ENCODE assay signal across 17 cellular contexts in the genomic region with DNA sequence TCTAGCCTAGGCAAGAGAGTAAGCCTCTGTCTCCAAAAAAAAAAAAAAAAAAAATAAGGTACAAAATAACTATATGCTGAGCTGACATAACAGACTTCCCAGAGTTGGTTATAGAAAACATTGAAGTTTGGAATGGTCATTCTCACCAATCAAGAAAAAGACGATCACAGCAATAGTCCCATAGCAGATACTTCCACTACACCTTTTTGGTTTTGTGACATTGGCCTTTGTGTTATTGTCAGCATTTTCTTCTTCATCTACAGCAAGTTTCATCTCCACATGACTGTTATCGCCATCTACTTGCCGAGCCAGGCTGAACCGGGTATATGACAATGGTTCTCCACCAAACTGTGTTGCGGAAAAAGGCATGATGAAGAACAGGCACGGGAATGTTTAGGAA. TPM values are rescaled to one million over a fixed set of nuclear protein-coding genes. Genes with fewer than 3 reads are reported as not detected.
DNase-seq lines count a peak whose midpoint lies in the region; ATAC-seq, FAIRE-seq and TF ChIP-seq lines count a peak whose summit lies in the region.
"Had no signal": no experiment of that assay in that cellular context is flagged by ENCODE, and none has a peak within 500 bp of the region (broad histone marks: within the 10 kb centered on the region; RNA-seq: fewer than 3 reads in every experiment).

No MANE protein-coding gene starts in this region.

- TF ChIP-seq EP300 in HepG2 (IDR thresholded peaks at IDR 0.05; ENCODE audit: low read depth in 2 of 2, low read length in 2 of 2): no peak
- no peak for TF ChIP-seq EP300 in HepG2 (CRISPR knock-in tag; IDR thresholded peaks at IDR 0.05; ENCODE audit: borderline replicate concordance)
- TF ChIP-seq EP300 in GM12878 (IDR thresholded peaks at IDR 0.05; ENCODE audit: borderline replicate concordance in 1 of 2, control insufficient read depth in 1 of 2, low read depth in 2 of 2, low read length in 2 of 2): no peak

- H4K20me1 ChIP-seq in HepG2 (ENCODE audit: insufficient read depth, low read length): peaks cover 51% of the 10 kb centered on the region
- peaks cover 80% of the 10 kb centered on the region for H4K20me1 ChIP-seq in OCI-LY3 (ENCODE audit: insufficient read depth, low read length)
- H4K20me1 ChIP-seq in GM12878 (ENCODE audit: control insufficient read depth, insufficient read depth): peaks cover 5% of the 10 kb centered on the region; the same call in 1 of the 2 replicates

- H3K4me1 ChIP-seq in HepG2 (ENCODE audit: insufficient read depth, low read length) (peaks cover 26% of the 10 kb centered on the region), right lobe of liver (peaks cover 0 to 1% (median 0%) of the 10 kb centered on the region in 4 donors), OCI-LY3 (ENCODE audit: low read length) (peaks cover 50% of the 10 kb centered on the region), GM12878 (ENCODE audit: control insufficient read depth, insufficient read depth, low read length) (peaks cover 14% of the 10 kb centered on the region)

- TF ChIP-seq CTCF in HepG2 (CRISPR knock-in tag; IDR thresholded peaks at IDR 0.05) (no peak), right lobe of liver (IDR thresholded peaks at IDR 0.05) (no peak), OCI-LY3 (IDR thresholded peaks at IDR 0.05; ENCODE audit: low read depth, low read length) (no peak), GM12878 (IDR thresholded peaks at IDR 0.05 in 2 of 3, conservative IDR thresholded peaks at IDR 0.05 in 1 of 3; ENCODE audit: control insufficient read depth in 2 of 3, extremely low read depth in 1 of 3, insufficient read depth in 1 of 3, low read depth in 3 of 3, low read length in 3 of 3) (no peak)

- H3K9me3 ChIP-seq in HepG2 (ENCODE audit: low read length) (no peaks in the 10 kb centered on the region), right lobe of liver (no peaks in the 10 kb centered on the region), OCI-LY3 (ENCODE audit: insufficient read depth, low read length) (no peaks in the 10 kb centered on the region), GM12878 (replicated peaks; ENCODE audit: control insufficient read depth, insufficient read depth, low read length) (no peaks in the 10 kb centered on the region; the same call in 2 of the 3 replicates)
- H3K9me3 ChIP-seq: Peyer's patch had no signal

- H3K4me3 ChIP-seq in HepG2 (replicated peaks in 1 of 3; ENCODE audit: insufficient read depth in 1 of 3, low read depth in 2 of 3, low read length in 3 of 3): no peak overlapping the region
- no peak overlapping the region for H3K4me3 ChIP-seq in right lobe of liver
- no peak overlapping the region for H3K4me3 ChIP-seq in OCI-LY3 (ENCODE audit: low read length)
- no peak overlapping the region for H3K4me3 ChIP-seq in GM12878
- H3K4me3 ChIP-seq: GM23248, Peyer's patch had no signal

- FAIRE-seq in HepG2 (lab: Jason Lieb, UNC) (no peak), GM12878 (lab: Jason Lieb, UNC) (no peak)
- FAIRE-seq: GM19239 had no signal

- in situ Hi-C loops in HepG2 (cut with HindIII; ENCODE audit: extremely low pct_ligation_motif_present, low pct_unique_long_range_greater_than_20kb) (loop anchor here (5.0 kb wide), 1 partner anchor 122 kb away; no protein-coding TSS in a partner anchor), GM12878 (cut with MboI) (loop anchor here (5.0 kb wide), 1 partner anchor 117 kb away; no protein-coding TSS in a partner anchor)

- no peak for TF ChIP-seq POLR2A in HepG2 (IDR thresholded peaks at IDR 0.05; ENCODE audit: insufficient read depth in 1 of 2, low read depth in 2 of 2, low read length in 2 of 2)
- no peak for TF ChIP-seq POLR2A in right lobe of liver (IDR thresholded peaks at IDR 0.05)
- TF ChIP-seq POLR2A in GM12878 (IDR thresholded peaks at IDR 0.05; ENCODE audit: low read depth, low read length): no peak

- H3K9ac ChIP-seq in HepG2 (ENCODE audit: insufficient read depth, low read depth, low read length): no peak overlapping the region
- no peak overlapping the region for H3K9ac ChIP-seq in OCI-LY3 (ENCODE audit: low read length)
- H3K9ac ChIP-seq in GM12878 (ENCODE audit: control insufficient read depth, insufficient read depth, low read length): no peak overlapping the region
- H3K9ac ChIP-seq: GM23248 had no signal

- BruUV-seq in HepG2 (replicated peaks; lab: Mats Ljungman, UMichigan) (no TSS peak), GM12878 (replicated peaks; lab: Mats Ljungman, UMichigan) (no TSS peak)

- WGBS in HepG2 (ENCODE audit: low lambda C conversion rate): 95% methylated on average over 6 of the region's 6 CpGs
- WGBS in right lobe of liver (ENCODE audit: insufficient coverage, low coverage, low lambda C conversion rate, missing lambda C conversion rate): 83% methylated on average over 6 of the region's 6 CpGs
- 85% methylated on average over 6 of the region's 6 CpGs for WGBS in GM12878 (ENCODE audit: insufficient coverage, insufficient replicate concordance, low lambda C conversion rate, missing lambda C conversion rate)

- H2AFZ ChIP-seq in HepG2 (ENCODE audit: low read length) (no peak overlapping the region), OCI-LY3 (ENCODE audit: low read depth, low read length) (no peak overlapping the region), GM12878 (ENCODE audit: control insufficient read depth, low read depth, low read length) (no peak overlapping the region)
- H2AFZ ChIP-seq: GM23248 had no signal

- intact Hi-C loops in HepG2 (cut with micrococcal nuclease; ENCODE audit: unreplicated experiment): no loop called here
- intact Hi-C loops in right lobe of liver (cut with DNase I): no loop called here
- intact Hi-C loops in GM12878 (cut with micrococcal nuclease; ENCODE audit: unreplicated experiment): no loop called here

- RAD21 ChIA-PET in GM12878 (lab: Charles Lee; ENCODE audit: unreplicated experiment): interaction anchor here (0.9 to 8.1 kb wide), 12 partner anchors 17 to 123 kb away, joined by 3 to 113 read pairs (median 12); no protein-coding TSS in a partner anchor

- no peak for ATAC-seq in HepG2
- no peak for ATAC-seq in right lobe of liver
- no peak for ATAC-seq in GM12878

- H3K79me2 ChIP-seq in HepG2 (ENCODE audit: insufficient read depth, low read length): peaks cover 48% of the 10 kb centered on the region
- H3K79me2 ChIP-seq in OCI-LY3 (ENCODE audit: low read length): peaks cover 99% of the 10 kb centered on the region
- H3K79me2 ChIP-seq in GM12878 (ENCODE audit: control insufficient read depth, insufficient read depth, low read length): peaks cover 85% of the 10 kb centered on the region

- H3K4me2 ChIP-seq in HepG2 (ENCODE audit: low read depth, low read length) (no peak overlapping the region), OCI-LY3 (ENCODE audit: low read length) (no peak overlapping the region), GM12878 (ENCODE audit: control insufficient read depth, insufficient read depth) (no peak overlapping the region; the same call in 1 of the 2 replicates)

- CTCF ChIA-PET in HepG2 (lab: Yijun Ruan, JAX; ENCODE audit: low intra/inter-chr PET ratio, low total read pairs) (no interaction called here), GM12878 (lab: Yijun Ruan, JAX) (interaction anchor here (1.9 to 8.5 kb wide), 8 partner anchors 18 to 124 kb away, joined by 8 to 157 read pairs (median 38); no protein-coding TSS in a partner anchor)

- no peak overlapping the region for H3K27ac ChIP-seq in HepG2 (ENCODE audit: extremely low read length, insufficient read depth, low read length)
- H3K27ac ChIP-seq in right lobe of liver: no peak overlapping the region
- peak overlapping the region; percentile 37 for H3K27ac ChIP-seq in OCI-LY3 (ENCODE audit: low read length)
- no peak overlapping the region for H3K27ac ChIP-seq in GM12878 (ENCODE audit: control insufficient read depth, insufficient read depth)
- H3K27ac ChIP-seq: GM23248, Peyer's patch had no signal

- peaks cover 22 to 55% of the 10 kb centered on the region in 2 experiments for H3K36me3 ChIP-seq in HepG2 (replicated peaks in 1 of 2; ENCODE audit: control insufficient read depth in 1 of 2, insufficient read depth in 2 of 2, low read length in 2 of 2)
- H3K36me3 ChIP-seq in right lobe of liver: peaks cover 5 to 59% (median 23%) of the 10 kb centered on the region in 4 donors
- peaks cover 66% of the 10 kb centered on the region for H3K36me3 ChIP-seq in OCI-LY3 (replicated peaks; ENCODE audit: low read depth, low read length)
- H3K36me3 ChIP-seq in GM12878 (ENCODE audit: control insufficient read depth in 2 of 2, insufficient read depth in 2 of 2, low read length in 1 of 2): peaks cover 11 to 53% of the 10 kb centered on the region in 2 experiments

- no peaks in the 10 kb centered on the region for H3K27me3 ChIP-seq in HepG2 (ENCODE audit: control insufficient read depth in 1 of 2, insufficient read depth in 2 of 2, low read length in 2 of 2)
- H3K27me3 ChIP-seq in right lobe of liver: no peaks in the 10 kb centered on the region
- no peaks in the 10 kb centered on the region for H3K27me3 ChIP-seq in OCI-LY3 (ENCODE audit: low read depth, low read length)
- no peaks in the 10 kb centered on the region for H3K27me3 ChIP-seq in GM12878 (replicated peaks in 1 of 2; ENCODE audit: control insufficient read depth in 2 of 2, insufficient read depth in 2 of 2, low read length in 1 of 2)
- H3K27me3 ChIP-seq: Peyer's patch had no signal

- TF ChIP-seq RAD21 in HepG2 (CRISPR knock-in tag; IDR thresholded peaks at IDR 0.05): no peak
- no peak for TF ChIP-seq RAD21 in GM12878 (IDR thresholded peaks at IDR 0.05; ENCODE audit: insufficient read depth, low read depth, low read length)

- no peak for DNase-seq in HepG2 (ENCODE audit: low spot score)
- DNase-seq in right lobe of liver: no peak
- no peak for DNase-seq in GM12878 (ENCODE audit: low read depth, low spot score)
- DNase-seq in cerebellar nuclear complex (lab: John Stamatoyannopoulos, UW): no peak
- no peak for DNase-seq in islet precursor cell
- DNase-seq in T-helper 9 cell: no peak
- DNase-seq: ACHN; Calu3; CD4-positive, alpha-beta memory T cell; GF-D8; GM23248; HCEC 1CT; KBM-7; NCI-H1694 treated with DMSO at 0.1 percent for 48 hours; Peyer's patch had no signal

- SMC1A ChIA-PET in GM12878 (lab: Charles Lee; ENCODE audit: uncharacterized antibody, unreplicated experiment): interaction anchor here (1.0 to 12.5 kb wide), 13 partner anchors 11 to 123 kb away, joined by 3 to 155 read pairs (median 10); no protein-coding TSS in a partner anchor

- POLR2A ChIA-PET in HepG2 (lab: Yijun Ruan, JAX) (interaction anchor here (0.6 kb wide), 1 partner anchor 32 kb away, joined by 3 read pairs; no protein-coding TSS in a partner anchor), GM12878 (lab: Charles Lee) (interaction anchor here (0.6 to 8.5 kb wide), 7 partner anchors 20 to 478 kb away, joined by 3 to 85 read pairs (median 5); no protein-coding TSS in a partner anchor)

RNA-seq across cellular contexts. Expression of a gene that starts 6.9 kb away (rescaled TPM):
- 176 and 274 TPM in 2 replicates for total RNA-seq in HepG2 (2016; rRNA removed; fragmentation: Illumina TruSeq; extraction: Trizol)
- 15.6 and 21.1 TPM in 2 replicates for total RNA-seq in HepG2 (2016; cell fraction: cytosol; rRNA removed; fragmentation: Illumina TruSeq; extraction: Trizol; ENCODE audit: low read depth)
- 166 and 276 TPM in 2 replicates for total RNA-seq in HepG2 (2016; cell fraction: insoluble cytoplasmic fraction; rRNA removed; fragmentation: Illumina TruSeq; extraction: Trizol)
- 53.1 and 67.0 TPM in 2 replicates for total RNA-seq in HepG2 (2016; cell fraction: membrane; rRNA removed; fragmentation: Illumina TruSeq; extraction: Trizol)
- total RNA-seq in HepG2 (2016; cell fraction: nucleus; rRNA removed; fragmentation: Illumina TruSeq; extraction: Trizol): 271 and 302 TPM in 2 replicates
- polyA plus RNA-seq in HepG2 (2011; rRNA removed): 171 and 188 TPM in 2 replicates
- 78.0 and 140 TPM in 2 replicates for polyA plus RNA-seq in HepG2 (2011; cell fraction: cytosol; rRNA removed)
- polyA plus RNA-seq in HepG2 (2011; cell fraction: nucleus; rRNA removed): 74.7 and 92.6 TPM in 2 replicates
- 211 and 370 TPM in 2 replicates for polyA plus RNA-seq in HepG2 (2012)
- polyA plus RNA-seq in HepG2 (2016; cell fraction: cytosol; fragmentation: Illumina TruSeq; extraction: Trizol; ENCODE audit: low read depth): 6.8 and 7.7 TPM in 2 replicates
- polyA plus RNA-seq in HepG2 (2016; cell fraction: insoluble cytoplasmic fraction; fragmentation: Illumina TruSeq; extraction: Trizol; ENCODE audit: low read depth): 89.1 and 93.4 TPM in 2 replicates
- polyA plus RNA-seq in HepG2 (2016; cell fraction: membrane; fragmentation: Illumina TruSeq; extraction: Trizol; ENCODE audit: low read depth): 20.8 and 24.6 TPM in 2 replicates
- polyA plus RNA-seq in HepG2 (2016; cell fraction: nucleus; fragmentation: Illumina TruSeq; extraction: Trizol; ENCODE audit: insufficient read depth, low read depth): 204 and 208 TPM in 2 replicates
- 316 and 962 TPM in 2 replicates for polyA minus RNA-seq in HepG2 (2011; rRNA and poly(A)+ RNA removed; ENCODE audit: low replicate concordance)
- polyA minus RNA-seq in HepG2 (2011; cell fraction: cytosol; rRNA and poly(A)+ RNA removed): 283 and 359 TPM in 2 replicates
- polyA minus RNA-seq in HepG2 (2011; cell fraction: nucleus; rRNA and poly(A)+ RNA removed): 377 and 388 TPM in 2 replicates
- 100 to 1,000 TPM in 1 of 6 experiments, 10 to 100 TPM in 5; 20.5 to 132 (median 70.7) TPM for total RNA-seq in right lobe of liver
- total RNA-seq in GM12878 (2013; cell fraction: nucleolus; rRNA removed): 1,474 and 1,543 TPM in 2 replicates
- total RNA-seq in GM12878 (2014; rRNA removed): 325 and 365 TPM in 2 replicates
- total RNA-seq in GM12878 (2014; rRNA removed; fragmentation: Illumina TruSeq; extraction: Trizol): 306 and 308 TPM in 2 replicates
- 356 and 373 TPM in 2 replicates for total RNA-seq in GM12878 (2021)
- polyA plus RNA-seq in GM12878 (2011; ENCODE audit: low read depth): 147 TPM
- 368 and 477 TPM in 2 replicates for polyA plus RNA-seq in GM12878 (2011; rRNA removed)
- 111 and 144 TPM in 2 replicates for polyA plus RNA-seq in GM12878 (2011; cell fraction: cytosol; rRNA removed)
- polyA plus RNA-seq in GM12878 (2011; cell fraction: nucleus; rRNA removed): 375 and 515 TPM in 2 replicates
- 227 and 250 TPM in 2 replicates for polyA plus RNA-seq in GM12878 (2012)
- polyA plus RNA-seq in GM12878 (2014; fragmentation: Illumina TruSeq; extraction: Trizol): 218 and 272 TPM in 2 replicates
- 100 to 1,000 TPM; 123 to 132 TPM for polyA plus RNA-seq in GM12878 (2014; fragmentation: Nextera tagmentation; extraction: Ambion mirVana)
- 152 and 164 TPM in 2 replicates for polyA plus RNA-seq in GM12878 (2014; rRNA removed)
- polyA plus RNA-seq in GM12878 (2016; fragmentation: Nextera tagmentation; extraction: Ambion mirVana): 100 to 1,000 TPM; 468 to 526 TPM
- 462 and 911 TPM in 2 replicates for polyA minus RNA-seq in GM12878 (2011; rRNA and poly(A)+ RNA removed)
- 210 and 215 TPM in 2 replicates for polyA minus RNA-seq in GM12878 (2011; cell fraction: cytosol; rRNA and poly(A)+ RNA removed)
- polyA minus RNA-seq in GM12878 (2011; cell fraction: nucleus; rRNA and poly(A)+ RNA removed): 318 and 391 TPM in 2 replicates
